ENCODE assay signal across 11 cellular contexts in genomic region chr1:102318104-102318806, GRCh38.
"Had no signal": no experiment of that assay in that cellular context is flagged by ENCODE, and none has a peak within 500 bp of the region (broad histone marks: within the 10 kb centered on the region; RNA-seq: fewer than 3 reads in every experiment).

No MANE protein-coding gene starts in this region.

- H3K4me2 ChIP-seq: GM23338 had no signal

- H3K4me1 ChIP-seq: HAP-1 had no signal

- H3K9ac ChIP-seq: GM23248 had no signal

- H3K36me3 ChIP-seq: HAP-1 had no signal

- H3K27ac ChIP-seq: GM23248 had no signal

- ATAC-seq: GM23338, HCT116 had no signal

- H2AFZ ChIP-seq: GM23248, GM23338 had no signal

- H3K4me3 ChIP-seq: GM23248, GM23338, HAP-1 had no signal

- FAIRE-seq: H1, H54 had no signal

- DNase-seq: GM23248, GOT3, H7, H9, HCEC 1CT, HFFc6 had no signal

- H3K9me3 ChIP-seq: HAP-1 had no signal
